In the genomic region with DNA sequence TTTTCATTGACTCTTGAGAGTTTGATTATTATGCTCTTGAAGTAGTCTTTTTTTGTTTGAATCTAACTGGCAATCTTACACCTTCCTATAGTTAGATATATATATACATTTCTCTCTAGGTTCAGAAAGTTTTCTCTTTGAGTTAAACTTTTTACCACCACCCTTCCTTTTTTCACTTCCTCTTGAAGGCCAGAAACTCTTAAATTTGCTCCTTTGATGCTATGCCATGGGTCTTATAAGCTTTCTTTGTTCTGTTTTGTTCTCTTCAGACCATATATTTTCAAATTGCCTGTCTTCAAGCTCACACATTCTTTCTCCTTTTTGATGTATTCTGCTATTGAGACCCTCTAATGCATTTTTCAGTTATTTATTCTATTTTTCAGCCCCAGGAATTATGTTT, we compare ENCODE assay signal across 9 cellular contexts.
"Had no signal": no experiment of that assay in that cellular context is flagged by ENCODE, and none has a peak within 500 bp of the region (broad histone marks: within the 10 kb centered on the region; RNA-seq: fewer than 3 reads in every experiment).

No MANE protein-coding gene starts in this region.

- ATAC-seq: HCT116 had no signal

- H3K36me3 ChIP-seq: HAP-1 had no signal

- H3K4me3 Mint-ChIP-seq: HFFc6, IgD-negative memory B cell had no signal

- H3K27ac Mint-ChIP-seq: HFFc6, IgD-negative memory B cell had no signal

- DNase-seq: GOT3, H7, HFFc6, KBM-7 had no signal

- H3K4me1 ChIP-seq: HAP-1 had no signal

- H3K4me1 Mint-ChIP-seq: IgD-negative memory B cell had no signal

- H3K27ac ChIP-seq: KMS-11 had no signal

- FAIRE-seq: HTR-8/SVneo had no signal

- H3K9me3 ChIP-seq: HAP-1 had no signal

- H3K27me3 Mint-ChIP-seq: IgD-negative memory B cell had no signal

- H3K4me3 ChIP-seq: HAP-1 had no signal
